Comparison of ENCODE assay signal across 21 cellular contexts in genomic region chr6:13524801-13525508, GRCh38. TPM values are rescaled to one million over a fixed set of nuclear protein-coding genes. Genes with fewer than 3 reads are reported as not detected.
A peak's percentile ranks its signal among the peaks of the same experiment; 100 is the strongest.
DNase-seq lines count a peak whose midpoint lies in the region; ATAC-seq and TF ChIP-seq lines count a peak whose summit lies in the region.
"Had no signal": no experiment of that assay in that cellular context is flagged by ENCODE, and none has a peak within 500 bp of the region (broad histone marks: within the 10 kb centered on the region; RNA-seq: fewer than 3 reads in every experiment).

No MANE protein-coding gene starts in this region.

- DNase-seq in GM23338 (ENCODE audit: low spot score) (no peak), NCI-H69 (lab: John Stamatoyannopoulos, UW) (peak; percentile 74), mesendoderm (no peak), Calu3 (no peak), NCI-H2227 treated with DMSO at 0.1 percent for 48 hours (lab: John Stamatoyannopoulos, UW) (no peak)
- DNase-seq in stimulated activated CD4-positive, alpha-beta T cell treated with anti-CD3 and anti-CD28 coated beads, Interleukin-4, amount 100 ng/mL, for 24 hours: no peak
- DNase-seq: activated CD4-positive, CD25-positive, alpha-beta regulatory T cell; activated T-cell treated with anti-CD3 and anti-CD28 coated beads, Interleukin-2, amount 50 U/mL, for 48 hours; body of pancreas; CD4-positive, alpha-beta T cell; cortex of kidney; foreskin melanocyte; HCEC 1CT; NCI-H1436 treated with DMSO at 0.1 percent for 48 hours; occipital lobe had no signal

- no peak overlapping the region for H3K4me3 ChIP-seq in BLaER1
- no peak overlapping the region for H3K4me3 ChIP-seq in GM23338
- H3K4me3 ChIP-seq in mesendoderm (ENCODE audit: low read length): no peak overlapping the region
- H3K4me3 ChIP-seq: body of pancreas had no signal

- H3K9ac ChIP-seq in BLaER1 (peak overlapping the region; percentile 31; the same call in 1 of the 2 replicates), mesendoderm (ENCODE audit: low read length) (no peak overlapping the region)

- no peak overlapping the region for H2AK5ac ChIP-seq in mesendoderm (ENCODE audit: low read length)

- no peaks in the 10 kb centered on the region for H3K79me1 ChIP-seq in mesendoderm (ENCODE audit: low read length)

- H2BK5ac ChIP-seq in mesendoderm (ENCODE audit: low read length): no peak overlapping the region

- H3K36me3 ChIP-seq in BLaER1 (no peaks in the 10 kb centered on the region), GM23338 (ENCODE audit: insufficient read depth) (no peaks in the 10 kb centered on the region), mesendoderm (ENCODE audit: control insufficient read depth, insufficient read depth, low read length) (no peaks in the 10 kb centered on the region)

- CTCF ChIA-PET in Calu3 (lab: Charles Lee): no interaction called here

- no peak overlapping the region for H4K5ac ChIP-seq in mesendoderm (ENCODE audit: low read length)

- H3K27ac Mint-ChIP-seq in GM23338 (no peak overlapping the region), Calu3 (ENCODE audit: unreplicated experiment) (no peak overlapping the region)
- H3K27ac Mint-ChIP-seq: CD4-positive, alpha-beta T cell; T-helper 2 cell treated with Interferon-gamma antibody and Interleukin-4, amounts not matched to agents 5 μg/mL and 100 μg/mL, for 36 hours had no signal

- H3K23ac ChIP-seq in mesendoderm (ENCODE audit: low read length): no peak overlapping the region

- ATAC-seq in GM23338: no peak
- no peak for ATAC-seq in HG02588 (IDR thresholded peaks at IDR 0.05; ENCODE audit: unreplicated experiment)
- ATAC-seq: activated naive CD4-positive, alpha-beta T cell treated with anti-CD3 and anti-CD28 coated beads, Interleukin-2, amount 50 U/mL, for 72 hours; body of pancreas had no signal

- no TSS peak for BruUV-seq in Calu3 (replicated peaks; lab: Mats Ljungman, UMichigan)

- H3K4me2 ChIP-seq in BLaER1 (peak overlapping the region; percentile 72), GM23338 (no peak overlapping the region), mesendoderm (ENCODE audit: low read length) (no peak overlapping the region)

- H3K18ac ChIP-seq in mesendoderm (ENCODE audit: low read length): no peak overlapping the region

- no peak overlapping the region for H3K4ac ChIP-seq in mesendoderm (ENCODE audit: low read depth, low read length)

- H3K4me3 Mint-ChIP-seq in GM23338 (no peak overlapping the region), Calu3 (ENCODE audit: low read depth, unreplicated experiment) (no peak overlapping the region)
- H3K4me3 Mint-ChIP-seq: CD4-positive, alpha-beta T cell; T-helper 2 cell treated with Interferon-gamma antibody and Interleukin-4, amounts not matched to agents 5 μg/mL and 100 μg/mL, for 36 hours had no signal

- H3K36me3 Mint-ChIP-seq in GM23338 (ENCODE audit: low read depth) (no peaks in the 10 kb centered on the region), Calu3 (ENCODE audit: insufficient read depth, unreplicated experiment) (no peaks in the 10 kb centered on the region)
- H3K36me3 Mint-ChIP-seq: activated naive CD4-positive, alpha-beta T cell treated with anti-CD3 and anti-CD28 coated beads, Interleukin-2, amount 50 U/mL, for 72 hours had no signal

- H3K9me3 Mint-ChIP-seq in GM23338 (no peaks in the 10 kb centered on the region), Calu3 (ENCODE audit: low read depth, unreplicated experiment) (no peaks in the 10 kb centered on the region)
- H3K9me3 Mint-ChIP-seq: activated naive CD4-positive, alpha-beta T cell treated with anti-CD3 and anti-CD28 coated beads, Interleukin-2, amount 50 U/mL, for 72 hours; CD4-positive, alpha-beta T cell; T-helper 2 cell treated with Interferon-gamma antibody and Interleukin-4, amounts not matched to agents 5 μg/mL and 100 μg/mL, for 36 hours had no signal

- peaks cover 1% of the 10 kb centered on the region; the same call in 1 of the 2 replicates for H3K9me3 ChIP-seq in BLaER1
- H3K9me3 ChIP-seq: body of pancreas had no signal

- peak overlapping the region; percentile 72; the same call in 1 of the 2 replicates for H2AFZ ChIP-seq in GM23338

- H4K8ac ChIP-seq in mesendoderm (ENCODE audit: low read depth, low read length): peak overlapping the region; percentile 29

- no peaks in the 10 kb centered on the region for H3F3A ChIP-seq in GM23338 (replicated peaks; ENCODE audit: low read depth)

- no peak overlapping the region for H2BK15ac ChIP-seq in mesendoderm (replicated peaks; ENCODE audit: low read depth)

- WGBS in mesendoderm (ENCODE audit: extremely low coverage, insufficient coverage, low lambda C conversion rate): no CpG with 5 or more reads among the region's 12 CpGs

- H2BK120ac ChIP-seq in mesendoderm (ENCODE audit: low read depth, low read length): no peak overlapping the region

- H3K27me3 Mint-ChIP-seq in GM23338 (ENCODE audit: insufficient read depth, low read depth, poor library complexity): no peaks in the 10 kb centered on the region
- H3K27me3 Mint-ChIP-seq in Calu3 (ENCODE audit: unreplicated experiment): no peaks in the 10 kb centered on the region
- H3K27me3 Mint-ChIP-seq: CD4-positive, alpha-beta T cell had no signal

- 0 out of 2 replicates have a peak, but pooled peaks cover 3% of the 10 kb centered on the region for H3K9me2 ChIP-seq in GM23338 (ENCODE audit: insufficient read depth)

- TF ChIP-seq CTCF in GM23338 (conservative IDR thresholded peaks at IDR 0.05; ENCODE audit: low read depth in 2 of 2) (no peak), Calu3 (IDR thresholded peaks at IDR 0.05; ENCODE audit: unreplicated experiment) (no peak)

- intact Hi-C loops in Calu3 (cut with micrococcal nuclease; ENCODE audit: unreplicated experiment): no loop called here

- peak overlapping the region; percentile 85 for H3K27ac ChIP-seq in BLaER1
- H3K27ac ChIP-seq in GM23338 (ENCODE audit: low read depth): no peak overlapping the region
- no peak overlapping the region for H3K27ac ChIP-seq in mesendoderm (ENCODE audit: low read depth, low read length)
- H3K27ac ChIP-seq: body of pancreas, epithelial cell of prostate, SK-N-MC had no signal

- H3K27me3 ChIP-seq in BLaER1: no peaks in the 10 kb centered on the region
- no peaks in the 10 kb centered on the region for H3K27me3 ChIP-seq in GM23338 (ENCODE audit: insufficient read depth)
- H3K27me3 ChIP-seq in mesendoderm (ENCODE audit: insufficient read depth, low read length, poor library complexity): no peaks in the 10 kb centered on the region
- H3K27me3 ChIP-seq: body of pancreas had no signal

- H3K79me2 ChIP-seq in GM23338 (replicated peaks; ENCODE audit: insufficient read depth): no peaks in the 10 kb centered on the region
- no peaks in the 10 kb centered on the region for H3K79me2 ChIP-seq in mesendoderm (ENCODE audit: control insufficient read depth, insufficient read depth, low read length)

- H3K4me1 ChIP-seq in BLaER1 (peaks cover 67% of the 10 kb centered on the region), GM23338 (ENCODE audit: insufficient read depth) (peaks cover 11% of the 10 kb centered on the region), mesendoderm (ENCODE audit: control insufficient read depth, low read depth, low read length) (no peaks in the 10 kb centered on the region)
- H3K4me1 ChIP-seq: body of pancreas had no signal

- H4K20me1 ChIP-seq in BLaER1 (no peaks in the 10 kb centered on the region), GM23338 (replicated peaks; ENCODE audit: insufficient read depth) (no peaks in the 10 kb centered on the region)

- peaks cover 16% of the 10 kb centered on the region for H3K4me1 Mint-ChIP-seq in GM23338
- no peaks in the 10 kb centered on the region for H3K4me1 Mint-ChIP-seq in Calu3 (ENCODE audit: low read depth, unreplicated experiment)

- no peak overlapping the region for H3K56ac ChIP-seq in mesendoderm (ENCODE audit: low read length)

TF ChIP-seq in GM23338, 12 proteins besides CTCF, POLR2A, EP300 and RAD21 (continues in another document):
- TF ChIP-seq EZH2 (IDR thresholded peaks at IDR 0.05; ENCODE audit: low read depth, unreplicated experiment): no peak
- no peak for TF ChIP-seq STAT1 (IDR thresholded peaks at IDR 0.05; ENCODE audit: unreplicated experiment)
- TF ChIP-seq POLR2AphosphoS5 (IDR thresholded peaks at IDR 0.05; ENCODE audit: low read depth): no peak
- no peak for TF ChIP-seq CREB1 (CRISPR knock-in tag; IDR thresholded peaks at IDR 0.05; ENCODE audit: low read depth)
- no peak for TF ChIP-seq JUNB (IDR thresholded peaks at IDR 0.05; ENCODE audit: unreplicated experiment)
- no peak for TF ChIP-seq ZNF114 (CRISPR knock-in tag; IDR thresholded peaks at IDR 0.05)

RNA-seq across cellular contexts. Expression of gene GFOD1, which starts 37.6 kb away (rescaled TPM):
- total RNA-seq in GM23338 (2014; rRNA removed; shearing (Covaris generic)): 12.8 and 13.1 TPM in 2 replicates
- 4.1 and 4.9 TPM in 2 replicates for polyA plus RNA-seq in GM23338 (2016; fragmentation: Nextera tagmentation; extraction: Ambion mirVana)
- polyA plus RNA-seq in mesendoderm (2013, experiment 1 of 2): 3.1 TPM
- polyA plus RNA-seq in mesendoderm (2013, experiment 2 of 2): 3.1 TPM
- total RNA-seq in Calu3 (2022): 8.7 and 9.5 TPM in 2 replicates

RNA-seq across cellular contexts. Expression of gene SIRT5, which starts 49.4 kb away (rescaled TPM):
- 11.8 and 13.1 TPM in 2 replicates for total RNA-seq in GM23338 (2014; rRNA removed; shearing (Covaris generic))
- polyA plus RNA-seq in GM23338 (2016; fragmentation: Nextera tagmentation; extraction: Ambion mirVana): 7.4 and 9.8 TPM in 2 replicates
- polyA plus RNA-seq in mesendoderm (2013, experiment 1 of 2): 8.1 TPM
- polyA plus RNA-seq in mesendoderm (2013, experiment 2 of 2): 8.2 TPM
- total RNA-seq in Calu3 (2022): 13.5 and 15.1 TPM in 2 replicates
